In genomic region chr3:140771030-140771677, GRCh38 we compare ENCODE assay signal across 30 cellular contexts.
DNase-seq lines count a peak whose midpoint lies in the region; ATAC-seq, FAIRE-seq and TF ChIP-seq lines count a peak whose summit lies in the region.
"Had no signal": no experiment of that assay in that cellular context is flagged by ENCODE, and none has a peak within 500 bp of the region (broad histone marks: within the 10 kb centered on the region; RNA-seq: fewer than 3 reads in every experiment).

No MANE protein-coding gene starts in this region.

- no peak for TF ChIP-seq RAD21 in HepG2 (CRISPR knock-in tag; IDR thresholded peaks at IDR 0.05)

- DNase-seq in HepG2 (ENCODE audit: low spot score) (no peak), right lobe of liver (no peak), epithelial cell of proximal tubule (ENCODE audit: low read depth) (no peak), glutamatergic neuron (no peak), GM03348 (ENCODE audit: low spot score) (no peak), iPS-NIHi7 (ENCODE audit: extremely low spot score) (no peak)
- DNase-seq: activated CD4-positive, alpha-beta T cell treated with anti-CD3 and anti-CD28 coated beads, Interleukin-2, amount 50 U/mL, for 48 hours; activated CD4-positive, CD25-positive, alpha-beta regulatory T cell; activated naive CD8-positive, alpha-beta T cell treated with anti-CD3 and anti-CD28 coated beads, Interleukin-2, amount 10 ng/mL, durations not matched to agents 7 days and 5 days; Calu3; effector CD8-positive, alpha-beta T cell; esophagus squamous epithelium; H9; KG1; NCI-H1092; NCI-H1930; NCI-H2227 treated with DMSO at 0.1 percent for 48 hours; NCI-H774; occipital lobe; retina; stimulated activated CD4-positive, alpha-beta T cell treated with anti-CD3 and anti-CD28 coated beads, Interleukin-4, amount 100 ng/mL, for 4 hours; stomach; T-helper 9 cell had no signal

- no TSS peak for BruUV-seq in HepG2 (replicated peaks; lab: Mats Ljungman, UMichigan)

- POLR2A ChIA-PET in HepG2 (lab: Yijun Ruan, JAX), result no interaction called here

- no peak for TF ChIP-seq EP300 in HepG2 (IDR thresholded peaks at IDR 0.05; ENCODE audit: low read depth in 2 of 2, low read length in 2 of 2)
- TF ChIP-seq EP300 in HepG2 (CRISPR knock-in tag; IDR thresholded peaks at IDR 0.05; ENCODE audit: borderline replicate concordance), result no peak

- no peaks in the 10 kb centered on the region for H3K9me3 Mint-ChIP-seq in glutamatergic neuron (ENCODE audit: unreplicated experiment)

- no peak overlapping the region for H3K4me3 ChIP-seq in HepG2 (replicated peaks in 1 of 3; ENCODE audit: insufficient read depth in 1 of 3, low read depth in 2 of 3, low read length in 3 of 3)
- H3K4me3 ChIP-seq in right lobe of liver, result no peak overlapping the region
- no peak overlapping the region for H3K4me3 ChIP-seq in OCI-LY3 (ENCODE audit: low read length)
- no peak overlapping the region for H3K4me3 ChIP-seq in epithelial cell of proximal tubule (ENCODE audit: low read depth, low read length)
- H3K4me3 ChIP-seq: A549, esophagus squamous epithelium, SK-N-MC, stomach, tibial nerve had no signal

- H4K20me1 ChIP-seq in HepG2 (ENCODE audit: insufficient read depth, low read length) (no peaks in the 10 kb centered on the region), OCI-LY3 (ENCODE audit: insufficient read depth, low read length) (no peaks in the 10 kb centered on the region)

- in situ Hi-C loops in HepG2 (cut with HindIII; ENCODE audit: extremely low pct_ligation_motif_present, low pct_unique_long_range_greater_than_20kb), result no loop called here

- H3K4me3 Mint-ChIP-seq in glutamatergic neuron (ENCODE audit: unreplicated experiment), result no peak overlapping the region
- H3K4me3 Mint-ChIP-seq: activated naive CD8-positive, alpha-beta T cell treated with anti-CD3 and anti-CD28 coated beads, Interleukin-2, amount 10 ng/mL, durations not matched to agents 7 days and 5 days; B cell; H9 had no signal

- H3K27me3 ChIP-seq in HepG2 (ENCODE audit: control insufficient read depth in 1 of 2, insufficient read depth in 2 of 2, low read length in 2 of 2) (no peaks in the 10 kb centered on the region), right lobe of liver (no peaks in the 10 kb centered on the region), OCI-LY3 (ENCODE audit: low read depth, low read length) (no peaks in the 10 kb centered on the region)
- H3K27me3 ChIP-seq: esophagus squamous epithelium, stomach, tibial nerve had no signal

- H3K27me3 Mint-ChIP-seq in glutamatergic neuron (ENCODE audit: unreplicated experiment), result peaks cover 2% of the 10 kb centered on the region

- 0% methylated on average over 3 of the region's 3 CpGs for WGBS in HepG2 (ENCODE audit: low lambda C conversion rate)
- WGBS in right lobe of liver (ENCODE audit: insufficient coverage, low coverage, low lambda C conversion rate, missing lambda C conversion rate), result 29% methylated on average over 3 of the region's 3 CpGs

- H3K4me1 ChIP-seq in HepG2 (ENCODE audit: insufficient read depth, low read length), result no peaks in the 10 kb centered on the region
- no peaks in the 10 kb centered on the region for H3K4me1 ChIP-seq in right lobe of liver
- H3K4me1 ChIP-seq in OCI-LY3 (ENCODE audit: low read length), result peaks cover 31% of the 10 kb centered on the region
- H3K4me1 ChIP-seq: A549, esophagus squamous epithelium, stomach, tibial nerve had no signal

- CTCF ChIA-PET in HepG2 (lab: Yijun Ruan, JAX; ENCODE audit: low intra/inter-chr PET ratio, low total read pairs), result no interaction called here

- H3K9me3 ChIP-seq in HepG2 (ENCODE audit: low read length), result no peaks in the 10 kb centered on the region
- H3K9me3 ChIP-seq in right lobe of liver, result no peaks in the 10 kb centered on the region
- 0 out of 2 replicates have a peak, but pooled peaks cover 5% of the 10 kb centered on the region for H3K9me3 ChIP-seq in OCI-LY3 (ENCODE audit: insufficient read depth, low read length)
- H3K9me3 ChIP-seq: A549, esophagus squamous epithelium had no signal

- FAIRE-seq in HepG2 (lab: Jason Lieb, UNC), result no peak
- FAIRE-seq: A549 had no signal

- peaks cover 8% of the 10 kb centered on the region for H3K36me3 Mint-ChIP-seq in glutamatergic neuron (ENCODE audit: unreplicated experiment)

- H2AFZ ChIP-seq in HepG2 (ENCODE audit: low read length), result no peak overlapping the region
- H2AFZ ChIP-seq in OCI-LY3 (ENCODE audit: low read depth, low read length), result no peak overlapping the region

- TF ChIP-seq CTCF in HepG2 (CRISPR knock-in tag; IDR thresholded peaks at IDR 0.05), result peak; percentile 44
- no peak for TF ChIP-seq CTCF in right lobe of liver (IDR thresholded peaks at IDR 0.05)
- 0 out of 2 replicates have a peak, but pooled peaks have one; percentile 15 for TF ChIP-seq CTCF in OCI-LY3 (IDR thresholded peaks at IDR 0.05; ENCODE audit: low read depth, low read length)
- TF ChIP-seq CTCF in epithelial cell of proximal tubule (conservative IDR thresholded peaks at IDR 0.05; ENCODE audit: low read depth, low read length), result peak; percentile 36
- TF ChIP-seq CTCF in glutamatergic neuron (IDR thresholded peaks at IDR 0.05; ENCODE audit: partially characterized antibody, unreplicated experiment), result no peak

- H3K36me3 ChIP-seq in HepG2 (replicated peaks in 1 of 2; ENCODE audit: control insufficient read depth in 1 of 2, insufficient read depth in 2 of 2, low read length in 2 of 2), result no peaks in the 10 kb centered on the region
- H3K36me3 ChIP-seq in right lobe of liver, result no peaks in the 10 kb centered on the region
- no peaks in the 10 kb centered on the region for H3K36me3 ChIP-seq in OCI-LY3 (replicated peaks; ENCODE audit: low read depth, low read length)
- H3K36me3 ChIP-seq: esophagus squamous epithelium, stomach, tibial nerve had no signal

- no peaks in the 10 kb centered on the region for H3K4me1 Mint-ChIP-seq in glutamatergic neuron (ENCODE audit: low read depth, unreplicated experiment)
- H3K4me1 Mint-ChIP-seq: H9 had no signal

- ATAC-seq in HepG2 (peak; percentile 64; the same call in 2 of the 3 replicates), right lobe of liver (no peak), GM21447 (IDR thresholded peaks at IDR 0.05; ENCODE audit: unreplicated experiment) (no peak)
- ATAC-seq: A549, Panc1 had no signal

- intact Hi-C loops in HepG2 (cut with micrococcal nuclease; ENCODE audit: unreplicated experiment) (no loop called here), right lobe of liver (cut with DNase I) (no loop called here)

- TF ChIP-seq POLR2A in HepG2 (IDR thresholded peaks at IDR 0.05; ENCODE audit: insufficient read depth in 1 of 2, low read depth in 2 of 2, low read length in 2 of 2) (no peak), right lobe of liver (IDR thresholded peaks at IDR 0.05) (no peak)

- no peak overlapping the region for H3K4me2 ChIP-seq in HepG2 (ENCODE audit: low read depth, low read length)
- H3K4me2 ChIP-seq in OCI-LY3 (ENCODE audit: low read length), result peak overlapping the region; percentile 18
- H3K4me2 ChIP-seq: A549 had no signal

- H3K27ac ChIP-seq in HepG2 (ENCODE audit: extremely low read length, insufficient read depth, low read length) (no peak overlapping the region), right lobe of liver (no peak overlapping the region), OCI-LY3 (ENCODE audit: low read length) (peak overlapping the region; percentile 12; the same call in 1 of the 2 replicates)
- H3K27ac ChIP-seq: A549, esophagus squamous epithelium, SK-N-MC, stomach, tibial nerve had no signal

- H3K9ac ChIP-seq in HepG2 (ENCODE audit: insufficient read depth, low read depth, low read length) (no peak overlapping the region), OCI-LY3 (ENCODE audit: low read length) (no peak overlapping the region)

- H3K79me2 ChIP-seq in HepG2 (ENCODE audit: insufficient read depth, low read length) (no peaks in the 10 kb centered on the region), OCI-LY3 (ENCODE audit: low read length) (no peaks in the 10 kb centered on the region)

- H3K27ac Mint-ChIP-seq in glutamatergic neuron (ENCODE audit: unreplicated experiment), result no peak overlapping the region
- H3K27ac Mint-ChIP-seq: activated naive CD8-positive, alpha-beta T cell treated with anti-CD3 and anti-CD28 coated beads, Interleukin-2, amount 10 ng/mL, durations not matched to agents 7 days and 5 days; B cell; H9 had no signal

TF ChIP-seq in HepG2, 621 proteins besides CTCF, POLR2A, EP300 and RAD21 (continues in another document):
- peak; percentile 32; the same call in 1 of the 2 replicates for TF ChIP-seq CREB1 (IDR thresholded peaks at IDR 0.05)
- TF ChIP-seq CREB1 (CRISPR knock-in tag; IDR thresholded peaks at IDR 0.05), result no peak
- no peak for TF ChIP-seq ZBTB14 (CRISPR knock-in tag; IDR thresholded peaks at IDR 0.05)
- peak; percentile 93 for TF ChIP-seq ZNF317 (CRISPR knock-in tag; IDR thresholded peaks at IDR 0.05)
- TF ChIP-seq NCOA1 (CRISPR knock-in tag; IDR thresholded peaks at IDR 0.05), result no peak
- TF ChIP-seq GMEB1 (CRISPR knock-in tag; IDR thresholded peaks at IDR 0.05; ENCODE audit: borderline replicate concordance), result no peak
- TF ChIP-seq KLF12 (CRISPR knock-in tag; IDR thresholded peaks at IDR 0.05; ENCODE audit: borderline replicate concordance), result no peak

Comparison
In these comparisons a context has a peak if more than half of its experiments do, and no peak if none do; other contexts are left out.
1. CTCF ChIP-seq: peak in HepG2 (single experiment), OCI-LY3 (single experiment) and epithelial cell of proximal tubule (single experiment); none in right lobe of liver (0 of 4) and glutamatergic neuron (single experiment).